1 cellular context compared by ENCODE assay signal in the genomic region with DNA sequence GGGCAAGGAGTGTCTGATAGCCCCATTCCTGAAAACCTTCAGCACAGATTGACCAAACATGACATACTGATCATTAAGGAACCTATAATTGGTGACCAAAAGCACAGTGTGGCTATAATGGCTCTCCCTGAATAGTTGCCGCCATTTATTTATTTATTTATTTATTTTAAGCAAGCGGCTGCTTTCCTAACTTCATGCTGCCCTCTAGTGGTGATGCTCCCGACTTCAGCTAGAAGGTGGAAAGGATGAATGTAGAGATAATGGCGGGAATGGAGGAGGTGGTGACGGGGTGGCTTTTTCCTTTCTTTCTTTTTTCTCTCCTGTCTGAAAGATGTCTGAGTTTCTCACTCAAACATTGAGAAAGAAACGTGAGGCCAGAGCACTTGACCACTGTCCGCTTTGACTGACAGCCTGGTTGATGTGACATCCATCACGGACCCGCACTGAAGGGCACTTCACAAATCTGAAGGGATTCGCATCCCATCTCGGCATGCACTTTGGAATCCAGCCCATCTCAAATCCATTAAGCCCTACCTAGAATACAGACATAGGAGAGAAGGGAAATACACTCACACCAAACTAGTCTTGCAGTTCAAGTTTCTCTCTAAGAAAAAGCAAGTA.
TF ChIP-seq lines count a peak whose summit lies in the region.

No MANE protein-coding gene starts in this region.

TF ChIP-seq in endothelial cell of umbilical vein, 7 proteins besides CTCF, POLR2A, EP300 and RAD21:
- TF ChIP-seq MYC (IDR thresholded peaks at IDR 0.05; ENCODE audit: low read depth, low read length) (no peak), GATA2 (IDR thresholded peaks at IDR 0.05; ENCODE audit: insufficient read depth, insufficient read length, low read depth, low read length) (no peak), JUN (IDR thresholded peaks at IDR 0.05; ENCODE audit: borderline replicate concordance, insufficient read depth, insufficient read length, low read depth) (no peak)
